ENCODE assay signal across 1 cellular context in genomic region chr2:141534671-141535359, GRCh38.
TF ChIP-seq lines count a peak whose summit lies in the region.

No MANE protein-coding gene starts in this region.

TF ChIP-seq in HepG2, 621 proteins besides CTCF, POLR2A, EP300 and RAD21 (continued from another document):
- TF ChIP-seq, protein P1, sequence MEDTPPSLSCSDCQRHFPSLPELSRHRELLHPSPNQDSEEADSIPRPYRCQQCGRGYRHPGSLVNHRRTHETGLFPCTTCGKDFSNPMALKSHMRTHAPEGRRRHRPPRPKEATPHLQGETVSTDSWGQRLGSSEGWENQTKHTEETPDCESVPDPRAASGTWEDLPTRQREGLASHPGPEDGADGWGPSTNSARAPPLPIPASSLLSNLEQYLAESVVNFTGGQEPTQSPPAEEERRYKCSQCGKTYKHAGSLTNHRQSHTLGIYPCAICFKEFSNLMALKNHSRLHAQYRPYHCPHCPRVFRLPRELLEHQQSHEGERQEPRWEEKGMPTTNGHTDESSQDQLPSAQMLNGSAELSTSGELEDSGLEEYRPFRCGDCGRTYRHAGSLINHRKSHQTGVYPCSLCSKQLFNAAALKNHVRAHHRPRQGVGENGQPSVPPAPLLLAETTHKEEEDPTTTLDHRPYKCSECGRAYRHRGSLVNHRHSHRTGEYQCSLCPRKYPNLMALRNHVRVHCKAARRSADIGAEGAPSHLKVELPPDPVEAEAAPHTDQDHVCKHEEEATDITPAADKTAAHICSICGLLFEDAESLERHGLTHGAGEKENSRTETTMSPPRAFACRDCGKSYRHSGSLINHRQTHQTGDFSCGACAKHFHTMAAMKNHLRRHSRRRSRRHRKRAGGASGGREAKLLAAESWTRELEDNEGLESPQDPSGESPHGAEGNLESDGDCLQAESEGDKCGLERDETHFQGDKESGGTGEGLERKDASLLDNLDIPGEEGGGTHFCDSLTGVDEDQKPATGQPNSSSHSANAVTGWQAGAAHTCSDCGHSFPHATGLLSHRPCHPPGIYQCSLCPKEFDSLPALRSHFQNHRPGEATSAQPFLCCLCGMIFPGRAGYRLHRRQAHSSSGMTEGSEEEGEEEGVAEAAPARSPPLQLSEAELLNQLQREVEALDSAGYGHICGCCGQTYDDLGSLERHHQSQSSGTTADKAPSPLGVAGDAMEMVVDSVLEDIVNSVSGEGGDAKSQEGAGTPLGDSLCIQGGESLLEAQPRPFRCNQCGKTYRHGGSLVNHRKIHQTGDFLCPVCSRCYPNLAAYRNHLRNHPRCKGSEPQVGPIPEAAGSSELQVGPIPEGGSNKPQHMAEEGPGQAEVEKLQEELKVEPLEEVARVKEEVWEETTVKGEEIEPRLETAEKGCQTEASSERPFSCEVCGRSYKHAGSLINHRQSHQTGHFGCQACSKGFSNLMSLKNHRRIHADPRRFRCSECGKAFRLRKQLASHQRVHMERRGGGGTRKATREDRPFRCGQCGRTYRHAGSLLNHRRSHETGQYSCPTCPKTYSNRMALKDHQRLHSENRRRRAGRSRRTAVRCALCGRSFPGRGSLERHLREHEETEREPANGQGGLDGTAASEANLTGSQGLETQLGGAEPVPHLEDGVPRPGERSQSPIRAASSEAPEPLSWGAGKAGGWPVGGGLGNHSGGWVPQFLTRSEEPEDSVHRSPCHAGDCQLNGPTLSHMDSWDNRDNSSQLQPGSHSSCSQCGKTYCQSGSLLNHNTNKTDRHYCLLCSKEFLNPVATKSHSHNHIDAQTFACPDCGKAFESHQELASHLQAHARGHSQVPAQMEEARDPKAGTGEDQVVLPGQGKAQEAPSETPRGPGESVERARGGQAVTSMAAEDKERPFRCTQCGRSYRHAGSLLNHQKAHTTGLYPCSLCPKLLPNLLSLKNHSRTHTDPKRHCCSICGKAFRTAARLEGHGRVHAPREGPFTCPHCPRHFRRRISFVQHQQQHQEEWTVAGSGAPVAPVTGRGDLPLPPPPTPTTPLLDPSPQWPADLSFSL (CRISPR knock-in tag; IDR thresholded peaks at IDR 0.05), result no peak
- TF ChIP-seq ZNF660 (CRISPR knock-in tag; IDR thresholded peaks at IDR 0.05; ENCODE audit: borderline replicate concordance, low read depth) (no peak), NRL (CRISPR knock-in tag; IDR thresholded peaks at IDR 0.05; ENCODE audit: borderline replicate concordance) (no peak)
